1 cellular context compared by ENCODE assay signal in genomic region chr5:115616492-115616891, GRCh38.
TF ChIP-seq lines count a peak whose summit lies in the region.

No MANE protein-coding gene starts in this region.

TF ChIP-seq in GM12878, 131 proteins besides CTCF, POLR2A, EP300 and RAD21:
- no peak for TF ChIP-seq FOS (IDR thresholded peaks at IDR 0.05; ENCODE audit: borderline replicate concordance, extremely low read depth, insufficient read length)
- TF ChIP-seq E2F8 (IDR thresholded peaks at IDR 0.05; ENCODE audit: low read depth, partially characterized antibody), result no peak
- no peak for TF ChIP-seq KLF5 (IDR thresholded peaks at IDR 0.05; ENCODE audit: partially characterized antibody)
- TF ChIP-seq NR2F1 (conservative IDR thresholded peaks at IDR 0.05), result no peak
- TF ChIP-seq ZNF687 (IDR thresholded peaks at IDR 0.05), result no peak
- no peak for TF ChIP-seq CBFB (IDR thresholded peaks at IDR 0.05; ENCODE audit: low read depth)
- TF ChIP-seq E4F1 (IDR thresholded peaks at IDR 0.05; ENCODE audit: borderline replicate concordance, partially characterized antibody), result no peak
- TF ChIP-seq RBBP5 (conservative IDR thresholded peaks at IDR 0.05), result no peak
- TF ChIP-seq SUZ12 (IDR thresholded peaks at IDR 0.05; ENCODE audit: unreplicated experiment), result no peak
- TF ChIP-seq CBX3 (IDR thresholded peaks at IDR 0.05; ENCODE audit: borderline replicate concordance, low read depth), result no peak
- no peak for TF ChIP-seq CUX1 (IDR thresholded peaks at IDR 0.05; ENCODE audit: insufficient replicate concordance, low read depth, low read length)
- no peak for TF ChIP-seq IRF4 (IDR thresholded peaks at IDR 0.05; ENCODE audit: low read depth, low read length)
